10 cellular contexts compared by ENCODE assay signal in genomic region chr5:143341807-143342570, GRCh38.
A peak's percentile ranks its signal among the peaks of the same experiment; 100 is the strongest.
DNase-seq lines count a peak whose midpoint lies in the region; ATAC-seq and TF ChIP-seq lines count a peak whose summit lies in the region.
"Had no signal": no experiment of that assay in that cellular context is flagged by ENCODE, and none has a peak within 500 bp of the region (broad histone marks: within the 10 kb centered on the region; RNA-seq: fewer than 3 reads in every experiment).

No MANE protein-coding gene starts in this region.

- WGBS in smooth muscle cell (ENCODE audit: low lambda C conversion rate), result 86% methylated on average over 4 of the region's 4 CpGs

- CTCF ChIA-PET in PC-9 (lab: Charles Lee), result no interaction called here

- peaks cover 4% of the 10 kb centered on the region for H3F3A ChIP-seq in PC-9 (ENCODE audit: insufficient read depth, low read depth)
- peaks cover 12% of the 10 kb centered on the region for H3F3A ChIP-seq in smooth muscle cell (ENCODE audit: low read depth)

- DNase-seq in DMS 273 (lab: John Stamatoyannopoulos, UW; ENCODE audit: unreplicated experiment) (peak; percentile 20), DMS 273 treated with DMSO at 0.1 percent for 48 hours (lab: John Stamatoyannopoulos, UW) (no peak), PC-9 (no peak), fibroblast of gingiva (ENCODE audit: low read depth) (peak; percentile 54), smooth muscle cell (lab: John Stamatoyannopoulos, UW; ENCODE audit: unreplicated experiment) (no peak), COR-L47 (lab: John Stamatoyannopoulos, UW) (no peak)
- DNase-seq: amygdala had no signal

- H4K20me1 ChIP-seq in PC-9 (ENCODE audit: insufficient read depth), result no peaks in the 10 kb centered on the region
- peaks cover 93% of the 10 kb centered on the region for H4K20me1 ChIP-seq in smooth muscle cell (ENCODE audit: low read depth)

- peaks cover 8% of the 10 kb centered on the region; the same call in 1 of the 2 replicates for H3K4me1 ChIP-seq in PC-9 (replicated peaks; ENCODE audit: insufficient read depth)
- H3K4me1 ChIP-seq in smooth muscle cell (ENCODE audit: low read depth), result no peaks in the 10 kb centered on the region

- H3K9me3 ChIP-seq in PC-9 (ENCODE audit: insufficient read depth, low read depth) (no peaks in the 10 kb centered on the region), smooth muscle cell (replicated peaks; ENCODE audit: low read depth) (no peaks in the 10 kb centered on the region)

- H2AFZ ChIP-seq in PC-9, result no peak overlapping the region
- H2AFZ ChIP-seq in smooth muscle cell (ENCODE audit: low read depth), result no peak overlapping the region

- H3K36me3 ChIP-seq in PC-9 (ENCODE audit: low read depth) (no peaks in the 10 kb centered on the region), smooth muscle cell (ENCODE audit: low read depth) (no peaks in the 10 kb centered on the region)

- POLR2A ChIA-PET in PC-9 (lab: Charles Lee; ENCODE audit: unreplicated experiment), result no interaction called here

- no peak for ATAC-seq in HG03135 (IDR thresholded peaks at IDR 0.05; ENCODE audit: unreplicated experiment)
- ATAC-seq in HG03175 (IDR thresholded peaks at IDR 0.05; ENCODE audit: unreplicated experiment), result no peak

- intact Hi-C loops in PC-9 (cut with micrococcal nuclease; ENCODE audit: unreplicated experiment), result no loop called here

- H3K27me3 ChIP-seq in PC-9 (ENCODE audit: insufficient read depth, low read depth) (no peaks in the 10 kb centered on the region), smooth muscle cell (ENCODE audit: low read depth) (no peaks in the 10 kb centered on the region)

- H3K9ac ChIP-seq in smooth muscle cell (ENCODE audit: low read depth), result no peak overlapping the region

- H3K9me2 ChIP-seq in PC-9 (ENCODE audit: insufficient read depth), result no peaks in the 10 kb centered on the region

- TF ChIP-seq CTCF in PC-9 (conservative IDR thresholded peaks at IDR 0.05) (no peak), smooth muscle cell (IDR thresholded peaks at IDR 0.05; ENCODE audit: borderline replicate concordance, insufficient read depth, poor library complexity, severe bottlenecking) (no peak)

- BruUV-seq in PC-9 (replicated peaks; lab: Mats Ljungman, UMichigan), result no TSS peak

- H3K79me2 ChIP-seq in PC-9 (ENCODE audit: low read depth) (peaks cover 51% of the 10 kb centered on the region), smooth muscle cell (ENCODE audit: low read depth) (peaks cover 100% of the 10 kb centered on the region)

- H3K4me3 ChIP-seq in PC-9 (no peak overlapping the region), smooth muscle cell (no peak overlapping the region)

- H3K4me2 ChIP-seq in PC-9 (no peak overlapping the region), smooth muscle cell (no peak overlapping the region)

- H3K27ac ChIP-seq in PC-9 (peak overlapping the region; percentile 31; the same call in 1 of the 2 replicates), smooth muscle cell (ENCODE audit: low read depth) (peak overlapping the region; percentile 39)
- H3K27ac ChIP-seq: 22Rv1 had no signal

Comparison
In these comparisons a context has a peak if more than half of its experiments do, and no peak if none do; other contexts are left out.
1. DNase-seq: peak in DMS 273 (single experiment) and fibroblast of gingiva (single experiment); none in DMS 273 treated with DMSO at 0.1 percent for 48 hours (single experiment), PC-9 (0 of 2), smooth muscle cell (single experiment) and COR-L47 (single experiment).